Comparison of ENCODE assay signal across 13 cellular contexts in genomic region chr22:46649176-46650077, GRCh38. TPM values are rescaled to one million over a fixed set of nuclear protein-coding genes. Genes with fewer than 3 reads are reported as not detected.
DNase-seq lines count a peak whose midpoint lies in the region; ATAC-seq and TF ChIP-seq lines count a peak whose summit lies in the region.
"Had no signal": no experiment of that assay in that cellular context is flagged by ENCODE, and none has a peak within 500 bp of the region (broad histone marks: within the 10 kb centered on the region; RNA-seq: fewer than 3 reads in every experiment).

No MANE protein-coding gene starts in this region.

- POLR2A ChIA-PET in activated CD4-positive, alpha-beta T cell treated with anti-CD3 and anti-CD28 coated beads for 36 hours (lab: Charles Lee) = no interaction called here

- H3K36me3 ChIP-seq in uterus = no peaks in the 10 kb centered on the region
- H3K36me3 ChIP-seq: SJSA1 had no signal

- TF ChIP-seq CTCF in uterus (IDR thresholded peaks at IDR 0.05) (no peak), coronary artery (IDR thresholded peaks at IDR 0.05) (no peak)

- H3K27me3 ChIP-seq in uterus = no peaks in the 10 kb centered on the region
- H3K27me3 ChIP-seq: SJSA1 had no signal

- H3K4me1 Mint-ChIP-seq in activated CD4-positive, alpha-beta T cell treated with anti-CD3 and anti-CD28 coated beads for 36 hours = peaks cover 24% of the 10 kb centered on the region

- TF ChIP-seq POLR2A in uterus (IDR thresholded peaks at IDR 0.05) = no peak

- H3K4me3 ChIP-seq in uterus (no peak overlapping the region), coronary artery (no peak overlapping the region)
- H3K4me3 ChIP-seq: SJSA1 had no signal

- no peak for ATAC-seq in activated CD4-positive, alpha-beta T cell treated with anti-CD3 and anti-CD28 coated beads for 36 hours
- ATAC-seq in left lobe of liver (peak; percentile 58), HG03457 (IDR thresholded peaks at IDR 0.05; ENCODE audit: unreplicated experiment) (no peak)
- ATAC-seq: CD8-positive, alpha-beta T cell had no signal

- CTCF ChIA-PET in activated CD4-positive, alpha-beta T cell treated with anti-CD3 and anti-CD28 coated beads for 36 hours (lab: Charles Lee) = no interaction called here

- H3K27ac Mint-ChIP-seq in activated CD4-positive, alpha-beta T cell treated with anti-CD3 and anti-CD28 coated beads for 36 hours = peak overlapping the region; percentile 15
- H3K27ac Mint-ChIP-seq: activated naive CD4-positive, alpha-beta T cell treated with anti-CD3 and anti-CD28 coated beads for 36 hours; CD8-positive, alpha-beta T cell had no signal

- intact Hi-C loops in activated CD4-positive, alpha-beta T cell treated with anti-CD3 and anti-CD28 coated beads for 36 hours (cut with DNase I, micrococcal nuclease) = no loop called here
- intact Hi-C loops in uterus (cut with DNase I; ENCODE audit: low total_unique reads) = no loop called here

- H3K27me3 Mint-ChIP-seq in activated CD4-positive, alpha-beta T cell treated with anti-CD3 and anti-CD28 coated beads for 36 hours = no peaks in the 10 kb centered on the region

- H3K9me3 ChIP-seq in uterus = no peaks in the 10 kb centered on the region
- H3K9me3 ChIP-seq: SJSA1 had no signal

- H3K36me3 Mint-ChIP-seq in activated CD4-positive, alpha-beta T cell treated with anti-CD3 and anti-CD28 coated beads for 36 hours (ENCODE audit: low read depth) = no peaks in the 10 kb centered on the region
- H3K36me3 Mint-ChIP-seq: CD8-positive, alpha-beta T cell had no signal

- H3K9me3 Mint-ChIP-seq in activated CD4-positive, alpha-beta T cell treated with anti-CD3 and anti-CD28 coated beads for 36 hours (ENCODE audit: low read depth) = no peaks in the 10 kb centered on the region
- H3K9me3 Mint-ChIP-seq: activated naive CD4-positive, alpha-beta T cell treated with anti-CD3 and anti-CD28 coated beads for 36 hours; CD8-positive, alpha-beta T cell had no signal

- no peak overlapping the region for H3K4me3 Mint-ChIP-seq in activated CD4-positive, alpha-beta T cell treated with anti-CD3 and anti-CD28 coated beads for 36 hours
- H3K4me3 Mint-ChIP-seq: activated naive CD4-positive, alpha-beta T cell treated with anti-CD3 and anti-CD28 coated beads for 36 hours; CD8-positive, alpha-beta T cell had no signal

- peak overlapping the region; percentile 8 to 49 for H3K27ac ChIP-seq in uterus
- H3K27ac ChIP-seq in coronary artery = peak overlapping the region in 1 of 2 donors; percentile 41
- H3K27ac ChIP-seq: HL-60, SJSA1 had no signal

- DNase-seq in activated CD4-positive, alpha-beta T cell treated with anti-CD3 and anti-CD28 coated beads for 36 hours = no peak
- DNase-seq in activated CD4-positive, alpha-beta T cell treated with anti-CD3 and anti-CD28 coated beads, Interleukin-2, amount 50 U/mL, for 4 hours = no peak
- DNase-seq in astrocyte of the hippocampus (ENCODE audit: low read depth, low spot score) (peak; percentile 17), left lobe of liver (ENCODE audit: low spot score) (peak; percentile 84), uterus (peak in 1 of 2 donors; percentile 35), activated T-cell treated with anti-CD3 and anti-CD28 coated beads for 4 hours (no peak), coronary artery (ENCODE audit: low spot score) (no peak)
- DNase-seq: activated naive CD4-positive, alpha-beta T cell treated with anti-CD3 and anti-CD28 coated beads for 36 hours; CD8-positive, alpha-beta T cell; stimulated activated CD4-positive, alpha-beta T cell treated with anti-CD3 and anti-CD28 coated beads, Interleukin-15, amount 100 ng/mL, for 24 hours had no signal

- peaks cover 0 to 17% of the 10 kb centered on the region in 2 donors for H3K4me1 ChIP-seq in uterus

RNA-seq across cellular contexts. Expression of gene GRAMD4, which starts 29.2 kb away (rescaled TPM):
- total RNA-seq in activated CD4-positive, alpha-beta T cell treated with anti-CD3 and anti-CD28 coated beads for 36 hours = 10 to 100 TPM; 25.7 to 40.7 TPM
- total RNA-seq in left lobe of liver (42.5 TPM), uterus (10 to 100 TPM in 3 of 4 donors, 1 to 10 TPM in 1; 5.6 to 37.0 (median 15.2) TPM)

Comparison
In these comparisons a context has a peak if more than half of its experiments do, and no peak if none do; other contexts are left out.
1. DNase-seq: peak in astrocyte of the hippocampus (single experiment) and left lobe of liver (single experiment); none in activated CD4-positive, alpha-beta T cell treated with anti-CD3 and anti-CD28 coated beads for 36 hours (single experiment), activated CD4-positive, alpha-beta T cell treated with anti-CD3 and anti-CD28 coated beads, Interleukin-2, amount 50 U/mL, for 4 hours (0 of 2), activated T-cell treated with anti-CD3 and anti-CD28 coated beads for 4 hours (single experiment) and coronary artery (single experiment).